1 cellular context compared by ENCODE assay signal in genomic region chr1:247905899-247906503, GRCh38.
TF ChIP-seq lines count a peak whose summit lies in the region.

No MANE protein-coding gene starts in this region.

TF ChIP-seq in H1, 55 proteins besides CTCF, POLR2A, EP300 and RAD21:
- TF ChIP-seq TAF7 (optimal IDR thresholded peaks at IDR 0.05; ENCODE audit: borderline replicate concordance, low read depth, low read length) (no peak), CBX8 (IDR thresholded peaks at IDR 0.05; ENCODE audit: borderline replicate concordance, low read depth, low read length) (no peak), SRF (IDR thresholded peaks at IDR 0.05; ENCODE audit: low read depth, low read length) (no peak), TAF1 (IDR thresholded peaks at IDR 0.05; ENCODE audit: low read depth, low read length) (no peak), ATF3 (IDR thresholded peaks at IDR 0.05; ENCODE audit: insufficient read depth, low read depth, low read length) (no peak), GTF2F1 (IDR thresholded peaks at IDR 0.05; ENCODE audit: borderline replicate concordance, low read depth, low read length) (no peak), MAX (IDR thresholded peaks at IDR 0.05) (no peak), ASH2L (IDR thresholded peaks at IDR 0.05; ENCODE audit: low read length) (no peak), HDAC6 (IDR thresholded peaks at IDR 0.05; ENCODE audit: low read depth, low read length) (no peak), RXRA (IDR thresholded peaks at IDR 0.05; ENCODE audit: insufficient read depth, low read depth, low read length) (no peak), KDM5A (IDR thresholded peaks at IDR 0.05; ENCODE audit: low read length) (no peak), CEBPB (IDR thresholded peaks at IDR 0.05; ENCODE audit: low read depth, low read length) (no peak)
